In the genomic region with DNA sequence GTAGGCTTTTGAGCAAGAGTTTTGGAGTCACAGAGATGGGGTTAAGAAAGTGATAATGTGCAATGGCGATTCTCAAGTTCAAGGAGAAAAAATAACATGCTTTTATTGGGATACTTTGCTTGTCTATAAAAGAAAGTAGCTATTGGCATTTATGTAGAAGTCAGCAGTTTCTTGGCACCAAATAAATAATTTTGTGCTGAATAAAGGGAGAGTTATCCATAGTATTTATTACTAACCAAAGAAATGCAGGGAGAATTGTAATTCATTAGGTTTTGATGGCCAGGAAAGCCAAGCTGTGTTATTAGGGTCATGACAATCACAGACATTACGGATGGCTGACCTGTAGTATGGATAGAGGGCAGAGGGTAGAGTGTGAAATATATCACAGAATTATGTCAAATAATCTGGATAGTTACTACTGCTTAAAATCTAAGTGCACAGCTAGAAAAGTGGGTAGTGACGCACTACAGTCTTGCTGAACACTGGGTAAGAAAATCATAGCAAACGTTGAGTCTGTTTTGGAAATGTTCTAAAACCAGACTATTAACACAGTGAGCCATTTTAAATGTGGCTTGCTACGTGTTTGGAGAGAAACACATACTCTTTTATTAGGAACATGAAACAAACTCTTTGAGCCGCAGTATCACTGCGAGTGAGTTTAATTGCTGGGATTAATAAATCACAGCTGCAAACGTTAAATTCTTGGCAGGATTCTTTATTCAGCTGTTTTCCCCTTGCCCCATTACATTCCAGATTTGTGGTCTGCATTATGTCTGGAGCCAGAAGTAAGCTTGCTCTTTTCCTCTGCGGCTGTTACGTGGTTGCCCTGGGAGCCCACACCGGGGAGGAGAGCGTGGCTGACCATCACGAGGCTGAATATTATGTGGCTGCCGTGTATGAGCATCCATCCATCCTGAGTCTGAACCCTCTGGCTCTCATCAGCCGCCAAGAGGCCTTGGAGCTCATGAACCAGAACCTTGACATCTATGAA, we compare ENCODE assay signal across 10 cellular contexts. TPM values are rescaled to one million over a fixed set of nuclear protein-coding genes. Genes with fewer than 3 reads are reported as not detected.
DNase-seq lines count a peak whose midpoint lies in the region; ATAC-seq and TF ChIP-seq lines count a peak whose summit lies in the region.
"Had no signal": no experiment of that assay in that cellular context is flagged by ENCODE, and none has a peak within 500 bp of the region (broad histone marks: within the 10 kb centered on the region; RNA-seq: fewer than 3 reads in every experiment).

No MANE protein-coding gene starts in this region.

- H3K79me2 ChIP-seq in mammary epithelial cell (ENCODE audit: insufficient read depth, low read length), result no peaks in the 10 kb centered on the region

- CTCF ChIA-PET in MCF 10A (lab: Yijun Ruan, JAX), result interaction anchor here (0.6 to 1.5 kb wide), 10 partner anchors 22 to 304 kb away, joined by 3 to 6 read pairs (median 4); no protein-coding TSS in a partner anchor
- CTCF ChIA-PET in mammary epithelial cell (lab: Charles Lee; ENCODE audit: low non-redundant PET), result no interaction called here

- POLR2A ChIA-PET in MCF 10A (lab: Yijun Ruan, JAX), result interaction anchor here (0.6 to 5.2 kb wide), 15 partner anchors 11 to 630 kb away, joined by 3 to 51 read pairs (median 5); partner anchors contain the start of genes BTD, DPH3, HACL1 and OXNAD1

- H3K4me1 ChIP-seq in mammary epithelial cell (ENCODE audit: insufficient read depth, low read length) (peaks cover 53% of the 10 kb centered on the region), muscle layer of duodenum (ENCODE audit: control insufficient read depth in 1 of 2, insufficient read depth in 2 of 2, low read length in 2 of 2) (peaks cover 15 to 17% of the 10 kb centered on the region in 2 donors), urinary bladder (ENCODE audit: insufficient read depth) (no peaks in the 10 kb centered on the region)

- no peaks in the 10 kb centered on the region for H3K9me3 Mint-ChIP-seq in MCF 10A (ENCODE audit: unreplicated experiment)
- H3K9me3 Mint-ChIP-seq: CD4-positive, alpha-beta memory T cell had no signal

- no peak overlapping the region for H3K4me3 ChIP-seq in mammary epithelial cell (replicated peaks in 1 of 3; ENCODE audit: insufficient read depth in 1 of 3, low read depth in 2 of 3, low read length in 3 of 3)
- peak overlapping the region in 1 of 2 donors; percentile 0 for H3K4me3 ChIP-seq in muscle layer of duodenum (ENCODE audit: low read depth in 1 of 2, low read length in 2 of 2)
- H3K4me3 ChIP-seq in urinary bladder (ENCODE audit: low read depth, low read length), result no peak overlapping the region

- DNase-seq in MCF 10A (ENCODE audit: unreplicated experiment), result no peak
- no peak for DNase-seq in mammary epithelial cell
- DNase-seq in dermis blood vessel endothelial cell, result peak; percentile 61
- no peak for DNase-seq in GF-D8 (lab: John Stamatoyannopoulos, UW)
- no peak for DNase-seq in middle frontal gyrus (ENCODE audit: extremely low spot score, low spot score)
- DNase-seq: CD4-positive, alpha-beta memory T cell; NCI-H524 had no signal

- no peaks in the 10 kb centered on the region for H4K20me1 ChIP-seq in mammary epithelial cell (ENCODE audit: insufficient read depth, low read length)

- no peaks in the 10 kb centered on the region for H3K27me3 ChIP-seq in mammary epithelial cell (ENCODE audit: insufficient read depth, low read length)
- H3K27me3 ChIP-seq in muscle layer of duodenum (ENCODE audit: low read depth, low read length), result no peaks in the 10 kb centered on the region

- no peak overlapping the region for H3K4me2 ChIP-seq in mammary epithelial cell (ENCODE audit: insufficient read depth, low read depth, low read length)

- H3K9ac ChIP-seq in mammary epithelial cell (ENCODE audit: insufficient read depth, low read length), result no peak overlapping the region

- H3K36me3 Mint-ChIP-seq in MCF 10A (ENCODE audit: insufficient read depth, unreplicated experiment), result no peaks in the 10 kb centered on the region

- H3K4me1 Mint-ChIP-seq in MCF 10A (ENCODE audit: insufficient read depth, unreplicated experiment), result peaks cover 50% of the 10 kb centered on the region

- H3K4me3 Mint-ChIP-seq in MCF 10A (ENCODE audit: unreplicated experiment), result no peak overlapping the region

- no peak for ATAC-seq in HG03520 (IDR thresholded peaks at IDR 0.05; ENCODE audit: unreplicated experiment)

- TF ChIP-seq CTCF in MCF 10A (IDR thresholded peaks at IDR 0.05; ENCODE audit: unreplicated experiment) (no peak), mammary epithelial cell (conservative IDR thresholded peaks at IDR 0.05 in 1 of 2, IDR thresholded peaks at IDR 0.05 in 1 of 2; ENCODE audit: extremely low read depth in 1 of 2, insufficient read depth in 1 of 2, low read depth in 1 of 2, low read length in 2 of 2) (no peak)

- BruUV-seq in MCF 10A (replicated peaks; lab: Mats Ljungman, UMichigan) (no TSS peak), mammary epithelial cell (replicated peaks; lab: Mats Ljungman, UMichigan) (no TSS peak)

- dilution Hi-C loops in mammary epithelial cell (cut with HindIII; ENCODE audit: low sequenced_read_pairs), result no loop called here

- no peaks in the 10 kb centered on the region for H3K9me3 ChIP-seq in mammary epithelial cell (replicated peaks; ENCODE audit: insufficient read depth, low read length)
- no peaks in the 10 kb centered on the region for H3K9me3 ChIP-seq in muscle layer of duodenum (ENCODE audit: control insufficient read depth in 1 of 2, low read length in 2 of 2)

- intact Hi-C loops in MCF 10A (cut with micrococcal nuclease), result loop anchor here (5.0 kb wide), 2 partner anchors 162 to 427 kb away; partner anchors contain the start of gene ANKRD28
- intact Hi-C loops in mammary epithelial cell (cut with micrococcal nuclease), result loop anchor here (5.0 kb wide), 1 partner anchor 62 kb away; no protein-coding TSS in a partner anchor

- H3K36me3 ChIP-seq in mammary epithelial cell (ENCODE audit: insufficient read depth, low read length) (no peaks in the 10 kb centered on the region), muscle layer of duodenum (ENCODE audit: control insufficient read depth in 1 of 2, insufficient read depth in 2 of 2, low read length in 2 of 2) (no peaks in the 10 kb centered on the region), urinary bladder (ENCODE audit: insufficient read depth) (no peaks in the 10 kb centered on the region)

- H3K27ac ChIP-seq in mammary epithelial cell (ENCODE audit: insufficient read depth, low read depth, low read length), result no peak overlapping the region
- H3K27ac ChIP-seq in muscle layer of duodenum (ENCODE audit: low read length), result peak overlapping the region; percentile 86
- peak overlapping the region; percentile 41 for H3K27ac ChIP-seq in urinary bladder (ENCODE audit: low read depth)

- no peaks in the 10 kb centered on the region for H3K27me3 Mint-ChIP-seq in MCF 10A (ENCODE audit: insufficient read depth, unreplicated experiment)
- H3K27me3 Mint-ChIP-seq: CD4-positive, alpha-beta memory T cell had no signal

- 69% methylated on average over 15 of the region's 15 CpGs for WGBS in mammary epithelial cell (ENCODE audit: low coverage, missing lambda C conversion rate)
- 30% methylated on average over 15 of the region's 15 CpGs for WGBS in urinary bladder

- in situ Hi-C loops in mammary epithelial cell (cut with MboI; ENCODE audit: low sequenced_read_pairs in 2 of 2), result loop anchor here (10.0 to 25.0 kb wide), 3 partner anchors 170 to 602 kb away; no protein-coding TSS in a partner anchor

- H2AFZ ChIP-seq in mammary epithelial cell (ENCODE audit: low read depth, low read length), result no peak overlapping the region

- peak overlapping the region; percentile 93 for H3K27ac Mint-ChIP-seq in MCF 10A (ENCODE audit: low read depth, unreplicated experiment)

RNA-seq across cellular contexts. Expression of gene BTD, which starts 33.4 kb away (rescaled TPM):
- total RNA-seq in MCF 10A (2022) (5.9 and 7.2 TPM in 2 replicates), mammary epithelial cell (10 to 100 TPM in 1 of 2 donors, 1 to 10 TPM in 1; 8.0 to 21.7 TPM), dermis blood vessel endothelial cell (35.4 and 49.2 TPM in 2 replicates), urinary bladder (24.6 TPM)
- polyA plus RNA-seq in mammary epithelial cell (17.2 TPM), urinary bladder (21.4 TPM)
- 15.1 TPM for polyA minus RNA-seq in mammary epithelial cell

RNA-seq across cellular contexts. Expression of gene HACL1, which starts 33.6 kb away (rescaled TPM):
- total RNA-seq in MCF 10A (2022) (19.6 and 21.0 TPM in 2 replicates), mammary epithelial cell (10 to 100 TPM; 17.4 to 22.5 TPM), dermis blood vessel endothelial cell (29.6 and 34.0 TPM in 2 replicates), urinary bladder (30.3 TPM)
- polyA plus RNA-seq in mammary epithelial cell (23.5 TPM), urinary bladder (15.7 TPM)
- polyA minus RNA-seq in mammary epithelial cell, result 29.6 TPM
